ENCODE assay signal across 9 cellular contexts in the genomic region with DNA sequence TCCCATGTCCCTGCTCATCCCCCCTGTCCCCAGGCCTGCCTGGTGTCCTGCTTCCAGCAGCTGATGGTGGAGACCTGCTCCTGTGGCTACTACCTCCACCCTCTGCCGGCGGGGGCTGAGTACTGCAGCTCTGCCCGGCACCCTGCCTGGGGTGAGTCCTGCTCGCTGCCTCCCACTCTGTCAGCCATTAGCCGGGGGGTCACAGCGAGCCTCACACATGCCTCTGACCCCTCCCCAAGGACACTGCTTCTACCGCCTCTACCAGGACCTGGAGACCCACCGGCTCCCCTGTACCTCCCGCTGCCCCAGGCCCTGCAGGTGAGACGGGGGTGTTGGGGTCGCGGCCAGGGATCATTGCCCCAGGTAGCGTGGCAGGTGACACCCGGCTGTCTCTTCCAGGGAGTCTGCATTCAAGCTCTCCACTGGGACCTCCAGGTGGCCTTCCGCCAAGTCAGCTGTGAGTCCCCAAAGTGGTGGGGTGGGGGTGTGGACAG. TPM values are rescaled to one million over a fixed set of nuclear protein-coding genes. Genes with fewer than 3 reads are reported as not detected.
DNase-seq lines count a peak whose midpoint lies in the region; ATAC-seq and TF ChIP-seq lines count a peak whose summit lies in the region.
"Had no signal": no experiment of that assay in that cellular context is flagged by ENCODE, and none has a peak within 500 bp of the region (broad histone marks: within the 10 kb centered on the region; RNA-seq: fewer than 3 reads in every experiment).

No MANE protein-coding gene starts in this region.

- peaks cover 7% of the 10 kb centered on the region for H3K4me1 Mint-ChIP-seq in mesothelial cell of epicardium

- H3K27ac Mint-ChIP-seq in mesothelial cell of epicardium: no peak overlapping the region

- H3K27me3 ChIP-seq in dorsolateral prefrontal cortex (no peaks in the 10 kb centered on the region), upper lobe of right lung (peaks cover 14% of the 10 kb centered on the region)

- H3K9me3 Mint-ChIP-seq in mesothelial cell of epicardium: no peaks in the 10 kb centered on the region

- TF ChIP-seq CTCF in NB4 (IDR thresholded peaks at IDR 0.05; ENCODE audit: low read depth, low read length): peak; percentile 7
- peak in 52 of 56 donors; percentile 18 to 72 (median 50) for TF ChIP-seq CTCF in dorsolateral prefrontal cortex (IDR thresholded peaks at IDR 0.05 in 54 of 56, conservative IDR thresholded peaks at IDR 0.05 in 2 of 56; ENCODE audit: low read depth in 1 of 56, partially characterized antibody in 56 of 56)
- peak; percentile 65 for TF ChIP-seq CTCF in mesothelial cell of epicardium (IDR thresholded peaks at IDR 0.05; ENCODE audit: unreplicated experiment)
- TF ChIP-seq CTCF in upper lobe of right lung (IDR thresholded peaks at IDR 0.05): peak; percentile 59

- no peaks in the 10 kb centered on the region for H3K9me3 ChIP-seq in upper lobe of right lung
- H3K9me3 ChIP-seq: neutrophil had no signal

- H3K27me3 Mint-ChIP-seq in mesothelial cell of epicardium (ENCODE audit: low read depth): peaks cover 2% of the 10 kb centered on the region

- H3K4me1 ChIP-seq in upper lobe of right lung: no peaks in the 10 kb centered on the region

- no peaks in the 10 kb centered on the region for H3K36me3 Mint-ChIP-seq in mesothelial cell of epicardium

- H3K27ac ChIP-seq in dorsolateral prefrontal cortex (peak overlapping the region in 30 of 59 donors; percentile 11 to 89 (median 76)), upper lobe of right lung (no peak overlapping the region)
- H3K27ac ChIP-seq: neutrophil had no signal

- no peak for TF ChIP-seq POLR2A in NB4 (IDR thresholded peaks at IDR 0.05; ENCODE audit: extremely low read depth, insufficient read length)

- intact Hi-C loops in dorsolateral prefrontal cortex (cut with DNase I) (no loop called here), upper lobe of right lung (cut with DNase I) (no loop called here)

- H3K4me3 Mint-ChIP-seq in mesothelial cell of epicardium: no peak overlapping the region

- H3K4me3 ChIP-seq in NB4 (ENCODE audit: low read depth, low read length) (no peak overlapping the region), dorsolateral prefrontal cortex (no peak overlapping the region), upper lobe of right lung (no peak overlapping the region)

- DNase-seq in GM03348 (ENCODE audit: low spot score) (peak; percentile 87), NB4 (ENCODE audit: low read depth) (peak; percentile 43), dorsolateral prefrontal cortex (no peak), mesothelial cell of epicardium (ENCODE audit: low spot score in 2 of 2, unreplicated experiment in 2 of 2) (peak in 1 of 2 experiments; percentile 77), upper lobe of right lung (peak; percentile 83)
- peak; percentile 57 to 60 for DNase-seq in activated CD4-positive, alpha-beta T cell treated with anti-CD3 and anti-CD28 coated beads for 4 hours

- ATAC-seq in upper lobe of right lung (peak; percentile 63), GM18870 (IDR thresholded peaks at IDR 0.05; ENCODE audit: unreplicated experiment) (no peak), HG03469 (IDR thresholded peaks at IDR 0.05; ENCODE audit: unreplicated experiment) (no peak)

- H3K36me3 ChIP-seq in upper lobe of right lung: no peaks in the 10 kb centered on the region

RNA-seq across cellular contexts. Expression of gene SCNN1D, which starts 10.0 kb away (rescaled TPM):
- total RNA-seq in dorsolateral prefrontal cortex: 10 to 100 TPM in 118 of 120 experiments, 1 to 10 TPM in 2; 7.8 to 43.6 (median 17.8) TPM
- 16.0 to 17.5 TPM (median 16.8 TPM) in 3 replicates for total RNA-seq in mesothelial cell of epicardium
- total RNA-seq in upper lobe of right lung: 3.6 TPM

RNA-seq across cellular contexts. Expression of gene UBE2J2, which starts 16.6 kb away (rescaled TPM):
- 10 to 100 TPM; 37.3 to 87.4 (median 51.0) TPM for total RNA-seq in dorsolateral prefrontal cortex
- total RNA-seq in mesothelial cell of epicardium: 67.3 to 76.6 TPM (median 75.7 TPM) in 3 replicates
- total RNA-seq in upper lobe of right lung: 52.5 TPM

RNA-seq across cellular contexts. Expression of gene ACAP3, which starts 17.4 kb away (rescaled TPM):
- total RNA-seq in dorsolateral prefrontal cortex (100 to 1,000 TPM in 119 of 120 experiments, 10 to 100 TPM in 1; 92.3 to 273 (median 164) TPM), mesothelial cell of epicardium (85.5 to 97.3 TPM (median 91.0 TPM) in 3 replicates), upper lobe of right lung (55.2 TPM)

RNA-seq across cellular contexts. Expression of gene PUSL1, which starts 18.1 kb away (rescaled TPM):
- total RNA-seq in dorsolateral prefrontal cortex (10 to 100 TPM in 118 of 120 experiments, 1 to 10 TPM in 2; 9.1 to 22.8 (median 14.0) TPM), mesothelial cell of epicardium (12.7 to 14.5 TPM (median 14.2 TPM) in 3 replicates), upper lobe of right lung (14.2 TPM)

RNA-seq across cellular contexts. Expression of gene INTS11, which starts 34.2 kb away (rescaled TPM):
- total RNA-seq in dorsolateral prefrontal cortex: 100 to 1,000 TPM in 109 of 120 experiments, 10 to 100 TPM in 11; 87.2 to 200 (median 130) TPM
- total RNA-seq in mesothelial cell of epicardium: 163 to 165 TPM (median 165 TPM) in 3 replicates
- total RNA-seq in upper lobe of right lung: 81.9 TPM

Comparison
In these comparisons a context has a peak if more than half of its experiments do, and no peak if none do; other contexts are left out.
1. DNase-seq: peak in GM03348 (single experiment), NB4 (single experiment), activated CD4-positive, alpha-beta T cell treated with anti-CD3 and anti-CD28 coated beads for 4 hours (2 of 2) and upper lobe of right lung (single experiment); none in dorsolateral prefrontal cortex (0 of 10).
2. CTCF ChIP-seq: peak in every context shown above with its lines; median percentile 65 in mesothelial cell of epicardium; 59 in upper lobe of right lung; 50 in dorsolateral prefrontal cortex; 7 in NB4.